Comparison of ENCODE assay signal across 31 cellular contexts in the genomic region with DNA sequence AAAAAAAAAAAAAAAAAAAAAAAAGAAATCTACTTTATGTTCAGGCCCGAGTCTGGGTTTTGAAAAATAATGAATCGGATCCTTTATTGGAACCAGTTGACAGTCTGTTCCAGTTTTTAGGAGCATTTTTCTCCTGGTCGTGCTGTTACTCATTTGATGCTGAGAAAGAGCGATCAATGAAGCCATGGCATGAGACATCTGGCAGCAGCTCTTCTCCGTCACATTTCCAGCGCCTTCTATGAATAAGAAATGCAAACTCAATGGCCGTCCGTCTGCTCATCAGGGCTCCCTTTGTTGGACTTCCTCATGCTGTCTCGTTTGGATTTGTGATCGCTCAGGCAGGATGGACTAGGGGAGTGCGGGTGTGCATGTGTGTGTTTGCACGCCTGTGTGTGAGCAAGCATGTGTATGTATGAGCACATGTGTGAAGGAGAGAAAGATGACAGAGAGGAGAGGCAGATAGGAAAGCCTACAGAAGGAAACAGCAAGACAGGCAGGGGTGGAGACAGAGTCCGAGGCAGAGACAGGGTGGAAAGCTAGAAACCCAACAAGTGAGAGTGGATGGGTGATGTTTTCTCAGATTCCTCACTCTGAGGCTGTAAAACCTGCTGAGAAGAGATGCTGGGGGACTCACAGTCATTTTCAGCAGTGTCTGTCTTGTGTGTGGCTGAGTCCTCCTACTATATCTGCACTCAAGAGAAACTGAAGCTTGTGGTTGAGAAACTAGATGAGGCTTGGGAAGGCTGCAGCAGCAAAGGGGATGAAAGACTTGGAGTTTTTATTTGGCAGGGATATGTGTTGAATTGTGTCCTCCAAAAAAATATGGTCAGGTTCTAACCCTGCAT. TPM values are rescaled to one million over a fixed set of nuclear protein-coding genes. Genes with fewer than 3 reads are reported as not detected.
A peak's percentile ranks its signal among the peaks of the same experiment; 100 is the strongest.
DNase-seq lines count a peak whose midpoint lies in the region; FAIRE-seq and TF ChIP-seq lines count a peak whose summit lies in the region.
"Had no signal": no experiment of that assay in that cellular context is flagged by ENCODE, and none has a peak within 500 bp of the region (broad histone marks: within the 10 kb centered on the region; RNA-seq: fewer than 3 reads in every experiment).

No MANE protein-coding gene starts in this region.

- H3K27me3 ChIP-seq in astrocyte (ENCODE audit: insufficient read depth, low read length) (no peaks in the 10 kb centered on the region), fibroblast of lung (ENCODE audit: control insufficient read depth, insufficient read depth, low read length) (no peaks in the 10 kb centered on the region), rectal smooth muscle tissue (ENCODE audit: control insufficient read depth, insufficient read depth, low read length) (no peaks in the 10 kb centered on the region), tibial nerve (no peaks in the 10 kb centered on the region)
- H3K27me3 ChIP-seq: transverse colon had no signal

- H3K79me2 ChIP-seq in astrocyte (ENCODE audit: insufficient read depth, low read length) (no peaks in the 10 kb centered on the region), fibroblast of lung (ENCODE audit: control insufficient read depth, insufficient read depth, low read length) (no peaks in the 10 kb centered on the region)

- H3K27ac Mint-ChIP-seq in astrocyte (ENCODE audit: unreplicated experiment) = peak overlapping the region; percentile 59
- H3K27ac Mint-ChIP-seq: HFFc6; IgD-negative memory B cell; T-helper 2 cell treated with Interferon-gamma antibody and Interleukin-4, amounts not matched to agents 5 μg/mL and 100 μg/mL, for 36 hours had no signal

- peaks cover 20% of the 10 kb centered on the region for H3K4me1 Mint-ChIP-seq in astrocyte (ENCODE audit: low read depth, unreplicated experiment)

- WGBS in tibial nerve, 2 donors = 59 to 74% methylated on average over 13 of the region's 13 CpGs

- H3K4me3 ChIP-seq in astrocyte (ENCODE audit: insufficient read depth, low read depth, low read length) (no peak overlapping the region), fibroblast of lung (replicated peaks in 1 of 4; ENCODE audit: control extremely low read depth in 1 of 4, insufficient read depth in 1 of 4, low read depth in 3 of 4, low read length in 4 of 4) (no peak overlapping the region), rectal smooth muscle tissue (ENCODE audit: low read length) (no peak overlapping the region), tibial nerve (no peak overlapping the region)
- H3K4me3 ChIP-seq: heart right ventricle, lower lobe of right lung, skin epidermis, transverse colon had no signal

- no peak overlapping the region for H3K9ac ChIP-seq in astrocyte (ENCODE audit: low read length)
- H3K9ac ChIP-seq in fibroblast of lung (ENCODE audit: insufficient read depth, low read length) = no peak overlapping the region
- H3K9ac ChIP-seq in rectal smooth muscle tissue (ENCODE audit: low read length) = no peak overlapping the region

- H3K4me1 ChIP-seq in astrocyte (ENCODE audit: insufficient read depth, low read length) (peaks cover 3% of the 10 kb centered on the region), fibroblast of lung (ENCODE audit: control insufficient read depth, extremely low read depth, insufficient read depth, low read length) (peaks cover 10% of the 10 kb centered on the region), rectal smooth muscle tissue (ENCODE audit: control insufficient read depth, insufficient read depth, low read length) (peaks cover 12% of the 10 kb centered on the region), tibial nerve (peaks cover 0 to 19% (median 0%) of the 10 kb centered on the region in 4 donors)
- H3K4me1 ChIP-seq: lower lobe of right lung had no signal

- TF ChIP-seq EP300 in tibial nerve (IDR thresholded peaks at IDR 0.05) = no peak

- TF ChIP-seq CTCF in astrocyte (IDR thresholded peaks at IDR 0.05; ENCODE audit: insufficient read depth, low read depth, low read length) (no peak), fibroblast of lung (conservative IDR thresholded peaks at IDR 0.05 in 1 of 2, IDR thresholded peaks at IDR 0.05 in 1 of 2; ENCODE audit: low read depth in 1 of 2, low read length in 2 of 2) (no peak), tibial nerve (IDR thresholded peaks at IDR 0.05) (no peak)

- no peak overlapping the region for H3K4me3 Mint-ChIP-seq in astrocyte (ENCODE audit: unreplicated experiment)
- H3K4me3 Mint-ChIP-seq: HFFc6; IgD-negative memory B cell; stimulated activated naive CD8-positive, alpha-beta T cell treated with anti-CD3 and anti-CD28 coated beads, Interleukin-15, amount 100 ng/mL, for 72 hours; T-helper 2 cell treated with Interferon-gamma antibody and Interleukin-4, amounts not matched to agents 5 μg/mL and 100 μg/mL, for 36 hours had no signal

- H3K9me3 ChIP-seq in astrocyte (ENCODE audit: insufficient read depth, low read depth, low read length) (no peaks in the 10 kb centered on the region), fibroblast of lung (ENCODE audit: control insufficient read depth, insufficient read depth, low read depth, low read length) (no peaks in the 10 kb centered on the region), tibial nerve (no peaks in the 10 kb centered on the region)
- H3K9me3 ChIP-seq: heart right ventricle, lower lobe of right lung, transverse colon had no signal

- TF ChIP-seq POLR2A in GM12891 (IDR thresholded peaks at IDR 0.05; ENCODE audit: low read depth, low read length) = no peak
- no peak for TF ChIP-seq POLR2A in tibial nerve (IDR thresholded peaks at IDR 0.05)

- no peaks in the 10 kb centered on the region for H3K36me3 ChIP-seq in astrocyte (ENCODE audit: insufficient read depth, low read length)
- no peaks in the 10 kb centered on the region for H3K36me3 ChIP-seq in fibroblast of lung (ENCODE audit: control insufficient read depth, insufficient read depth, low read length)
- H3K36me3 ChIP-seq in rectal smooth muscle tissue (ENCODE audit: control insufficient read depth, insufficient read depth, low read length) = no peaks in the 10 kb centered on the region
- H3K36me3 ChIP-seq in tibial nerve = no peaks in the 10 kb centered on the region
- H3K36me3 ChIP-seq: heart right ventricle, lower lobe of right lung, transverse colon had no signal

- H3K9me3 Mint-ChIP-seq in astrocyte (ENCODE audit: unreplicated experiment) = peaks cover 2% of the 10 kb centered on the region
- H3K9me3 Mint-ChIP-seq: HFFc6; IgD-negative memory B cell; stimulated activated naive CD8-positive, alpha-beta T cell treated with anti-CD3 and anti-CD28 coated beads, Interleukin-15, amount 100 ng/mL, for 72 hours; T-helper 2 cell treated with Interferon-gamma antibody and Interleukin-4, amounts not matched to agents 5 μg/mL and 100 μg/mL, for 36 hours had no signal

- H3K27ac ChIP-seq in astrocyte (ENCODE audit: low read depth, low read length) = no peak overlapping the region
- H3K27ac ChIP-seq in fibroblast of lung (ENCODE audit: insufficient read depth, low read length) = no peak overlapping the region
- peak overlapping the region; percentile 50 for H3K27ac ChIP-seq in rectal smooth muscle tissue (ENCODE audit: low read depth, low read length)
- H3K27ac ChIP-seq in tibial nerve = peak overlapping the region in 1 of 4 donors; percentile 26
- H3K27ac ChIP-seq: epithelial cell of prostate, heart right ventricle, lower lobe of right lung, skin epidermis, VCaP had no signal

- FAIRE-seq in GM12891 (lab: Jason Lieb, UNC) = peak; percentile 64
- no peak for FAIRE-seq in astrocyte (lab: Jason Lieb, UNC)
- FAIRE-seq: GM18507 had no signal

- H3K27me3 Mint-ChIP-seq in astrocyte (ENCODE audit: low read depth, unreplicated experiment) = peaks cover 4% of the 10 kb centered on the region

- H3K36me3 Mint-ChIP-seq in astrocyte (ENCODE audit: low read depth, unreplicated experiment) = no peaks in the 10 kb centered on the region

- DNase-seq in GM12891 (ENCODE audit: insufficient read length, low spot score) (no peak), astrocyte (ENCODE audit: low read depth) (no peak), fibroblast of lung (ENCODE audit: low read depth in 2 of 2) (no peak), globus pallidus (ENCODE audit: low spot score) (no peak), NCI-H526 treated with DMSO at 0.1 percent for 48 hours (lab: John Stamatoyannopoulos, UW) (no peak), tibial nerve (ENCODE audit: low spot score in 2 of 2) (no peak)
- DNase-seq in stimulated activated naive CD4-positive, alpha-beta T cell treated with Interleukin-2 at 50 U/mL for 16 hours (lab: John Stamatoyannopoulos, UW) = no peak
- DNase-seq: activated CD4-positive, alpha-beta T cell treated with anti-CD3 and anti-CD28 coated beads for 4 hours; activated CD8-positive, alpha-beta memory T cell treated with anti-CD3 and anti-CD28 coated beads for 24 hours; activated gamma-delta T cell; cerebellar nuclear complex; DMS53; effector CD4-positive, alpha-beta T cell; HFFc6; kidney glomerular epithelial cell; lower lobe of right lung; NCI-H1092; NCI-H187; NCI-H2171 treated with DMSO at 0.1 percent for 48 hours; NCI-H524; NK-92 treated with Interleukin-12 subunit alpha and Interleukin-12 subunit beta, amount 100 ng/mL, for 24 hours; stimulated activated naive CD8-positive, alpha-beta T cell treated with anti-CD3 and anti-CD28 coated beads, Interleukin-15, amount 100 ng/mL, for 72 hours had no signal

- no peak overlapping the region for H3K4me2 ChIP-seq in astrocyte (ENCODE audit: low read length)
- H3K4me2 ChIP-seq in fibroblast of lung (ENCODE audit: extremely low read depth, insufficient read depth, low read length) = no peak overlapping the region

- H4K20me1 ChIP-seq in astrocyte (ENCODE audit: insufficient read depth, low read length) (no peaks in the 10 kb centered on the region), fibroblast of lung (ENCODE audit: control insufficient read depth, extremely low read depth, insufficient read depth, low read length) (no peaks in the 10 kb centered on the region)

- no peak overlapping the region for H2AFZ ChIP-seq in astrocyte (ENCODE audit: low read depth, low read length)
- H2AFZ ChIP-seq in fibroblast of lung (ENCODE audit: low read length) = peak overlapping the region; percentile 21

TF ChIP-seq in GM12891, 5 proteins besides CTCF, POLR2A, EP300 and RAD21:
- TF ChIP-seq POLR2AphosphoS5 (IDR thresholded peaks at IDR 0.05; ENCODE audit: low read depth, low read length) = no peak
- TF ChIP-seq TAF1 (IDR thresholded peaks at IDR 0.05; ENCODE audit: low read depth, low read length) = no peak
- no peak for TF ChIP-seq SPI1 (IDR thresholded peaks at IDR 0.05; ENCODE audit: low read depth, low read length)
- TF ChIP-seq POU2F2 (IDR thresholded peaks at IDR 0.05; ENCODE audit: low read depth, low read length) = no peak
- no peak for TF ChIP-seq PAX5 (IDR thresholded peaks at IDR 0.05; ENCODE audit: insufficient read depth, low read length, severe bottlenecking)

RNA-seq across cellular contexts. Expression of gene CLMP, which starts 56.0 kb away (rescaled TPM):
- polyA plus RNA-seq in GM12891 (2012; ENCODE audit: low read depth, missing spikeins) = not detected
- total RNA-seq in astrocyte (16.0 and 26.5 TPM in 2 replicates), fibroblast of lung (84.5 and 107 TPM in 2 replicates), tibial nerve (10 to 100 TPM; 82.5 to 98.6 (median 89.7) TPM)
- polyA plus RNA-seq in fibroblast of lung = 151 and 243 TPM in 2 replicates
- 74.4 and 134 TPM in 2 replicates for polyA plus RNA-seq in fibroblast of lung (2012)
- 180 and 200 TPM in 2 replicates for polyA minus RNA-seq in fibroblast of lung (ENCODE audit: low replicate concordance)
